14 cellular contexts compared by ENCODE assay signal in the genomic region with DNA sequence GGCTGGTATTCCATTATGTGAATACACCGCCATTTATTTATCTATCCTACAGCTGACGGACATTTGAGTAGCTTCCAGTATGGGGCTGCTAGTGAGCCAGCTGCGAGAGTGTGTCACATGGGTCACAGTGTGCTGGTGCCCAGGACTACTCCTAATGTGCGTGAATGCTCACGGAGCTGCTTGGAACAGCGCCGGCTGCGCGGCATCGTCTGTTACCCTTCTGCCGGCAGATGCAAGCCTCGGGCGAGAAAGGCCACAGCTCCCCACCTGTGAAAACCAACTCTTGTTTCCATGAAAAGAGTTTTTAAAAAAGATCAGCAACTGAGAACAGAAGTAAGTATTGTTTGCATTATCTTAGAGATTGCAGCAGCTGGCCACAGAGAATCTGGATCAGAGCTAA.
DNase-seq lines count a peak whose midpoint lies in the region; ATAC-seq and FAIRE-seq lines count a peak whose summit lies in the region.
"Had no signal": no experiment of that assay in that cellular context is flagged by ENCODE, and none has a peak within 500 bp of the region (broad histone marks: within the 10 kb centered on the region; RNA-seq: fewer than 3 reads in every experiment).

No MANE protein-coding gene starts in this region.

- intact Hi-C loops in Right ventricle myocardium inferior (cut with DNase I) (no loop called here), cardiac septum (cut with DNase I) (no loop called here)

- DNase-seq in Right ventricle myocardium inferior (ENCODE audit: missing footprints): no peak
- no peak for DNase-seq in cardiac septum (ENCODE audit: low spot score)
- DNase-seq in caudate nucleus (lab: John Stamatoyannopoulos, UW): peak in 40 of 61 donors; percentile 3 to 75 (median 32)
- DNase-seq in left kidney (ENCODE audit: low read depth, low spot score): peak; percentile 64
- no peak for DNase-seq in UCSD-AML1 (lab: John Stamatoyannopoulos, UW; ENCODE audit: unreplicated experiment)
- no peak for DNase-seq in RCC 7860 (ENCODE audit: low spot score)
- DNase-seq: activated T-cell treated with anti-CD3 and anti-CD28 coated beads for 4 hours, aorta, DND-41, RPMI8226, uterus had no signal

- H3K27ac ChIP-seq in caudate nucleus (ENCODE audit: low read depth, low read length): no peak overlapping the region
- H3K27ac ChIP-seq: uterus had no signal

- FAIRE-seq in RCC 7860 (lab: Jason Lieb, UNC): no peak

- peak; percentile 84 for ATAC-seq in Right ventricle myocardium inferior
- no peak for ATAC-seq in HG03135 (IDR thresholded peaks at IDR 0.05; ENCODE audit: unreplicated experiment)
- ATAC-seq in HG03432 (IDR thresholded peaks at IDR 0.05; ENCODE audit: unreplicated experiment): no peak
- ATAC-seq: HCT116 had no signal

Comparison
In these comparisons a context has a peak if more than half of its experiments do, and no peak if none do; other contexts are left out.
1. DNase-seq: peak in caudate nucleus (40 of 61) and left kidney (single experiment); none in Right ventricle myocardium inferior (single experiment), cardiac septum (single experiment), UCSD-AML1 (single experiment) and RCC 7860 (single experiment).